In genomic region chr10:91875779-91876178, GRCh38 we compare ENCODE assay signal across 17 cellular contexts. TPM values are rescaled to one million over a fixed set of nuclear protein-coding genes. Genes with fewer than 3 reads are reported as not detected.
DNase-seq lines count a peak whose midpoint lies in the region; ATAC-seq and TF ChIP-seq lines count a peak whose summit lies in the region.
"Had no signal": no experiment of that assay in that cellular context is flagged by ENCODE, and none has a peak within 500 bp of the region (broad histone marks: within the 10 kb centered on the region; RNA-seq: fewer than 3 reads in every experiment).

No MANE protein-coding gene starts in this region.

- no peaks in the 10 kb centered on the region for H3K79me2 ChIP-seq in neural progenitor cell (ENCODE audit: low read depth)

- POLR2A ChIA-PET in CD4-positive, alpha-beta memory T cell (lab: Charles Lee; ENCODE audit: partially characterized antibody), result no interaction called here

- intact Hi-C loops in CD4-positive, alpha-beta memory T cell (cut with micrococcal nuclease), result no loop called here

- no peak overlapping the region for H3K4me3 Mint-ChIP-seq in activated T-helper 17 cell treated with anti-CD3 and anti-CD28 coated beads, Interleukin-2, amount 50 U/mL, for 72 hours
- H3K4me3 Mint-ChIP-seq in neural progenitor cell, result no peak overlapping the region
- no peak overlapping the region for H3K4me3 Mint-ChIP-seq in stimulated activated naive CD8-positive, alpha-beta T cell treated with anti-CD3 and anti-CD28 coated beads, Interleukin-15, amount 100 ng/mL, for 72 hours
- no peak overlapping the region for H3K4me3 Mint-ChIP-seq in CD4-positive, alpha-beta memory T cell
- H3K4me3 Mint-ChIP-seq: CD8-positive, alpha-beta T cell had no signal

- peaks cover 44% of the 10 kb centered on the region for H3F3A ChIP-seq in neural progenitor cell (ENCODE audit: low read depth)

- H3K9me3 Mint-ChIP-seq in activated naive CD4-positive, alpha-beta T cell treated with anti-CD3 and anti-CD28 coated beads, Interleukin-2, amount 50 U/mL, for 72 hours, result no peaks in the 10 kb centered on the region
- H3K9me3 Mint-ChIP-seq in activated T-helper 17 cell treated with anti-CD3 and anti-CD28 coated beads, Interleukin-2, amount 50 U/mL, for 72 hours, result no peaks in the 10 kb centered on the region
- H3K9me3 Mint-ChIP-seq in neural progenitor cell, result no peaks in the 10 kb centered on the region
- H3K9me3 Mint-ChIP-seq in stimulated activated naive CD8-positive, alpha-beta T cell treated with anti-CD3 and anti-CD28 coated beads, Interleukin-15, amount 100 ng/mL, for 72 hours, result no peaks in the 10 kb centered on the region
- H3K9me3 Mint-ChIP-seq in CD4-positive, alpha-beta memory T cell, result peaks cover 0 to under 1% (median 0%) of the 10 kb centered on the region in 8 donors
- H3K9me3 Mint-ChIP-seq: CD8-positive, alpha-beta T cell had no signal

- H3K36me3 ChIP-seq in neural progenitor cell, result no peaks in the 10 kb centered on the region
- H3K36me3 ChIP-seq in CD4-positive, alpha-beta memory T cell (ENCODE audit: insufficient read depth, low read length), result no peaks in the 10 kb centered on the region
- H3K36me3 ChIP-seq: BE2C had no signal

- ATAC-seq in activated naive CD4-positive, alpha-beta T cell treated with anti-CD3 and anti-CD28 coated beads, Interleukin-2, amount 50 U/mL, for 72 hours, result peak; percentile 41 to 65
- ATAC-seq in activated T-helper 17 cell treated with anti-CD3 and anti-CD28 coated beads, Interleukin-2, amount 50 U/mL, for 72 hours (replicated peaks), result peak; percentile 43
- peak; percentile 66 for ATAC-seq in stimulated activated naive CD8-positive, alpha-beta T cell treated with anti-CD3 and anti-CD28 coated beads, Interleukin-15, amount 100 ng/mL, for 72 hours
- no peak for ATAC-seq in GM18861 (IDR thresholded peaks at IDR 0.05; ENCODE audit: unreplicated experiment)
- ATAC-seq: A549; CD8-positive, alpha-beta T cell; HepG2 had no signal

- no peaks in the 10 kb centered on the region for H3K36me3 Mint-ChIP-seq in activated naive CD4-positive, alpha-beta T cell treated with anti-CD3 and anti-CD28 coated beads, Interleukin-2, amount 50 U/mL, for 72 hours
- no peaks in the 10 kb centered on the region for H3K36me3 Mint-ChIP-seq in activated T-helper 17 cell treated with anti-CD3 and anti-CD28 coated beads, Interleukin-2, amount 50 U/mL, for 72 hours (ENCODE audit: low read depth)
- no peaks in the 10 kb centered on the region for H3K36me3 Mint-ChIP-seq in neural progenitor cell
- H3K36me3 Mint-ChIP-seq in CD4-positive, alpha-beta memory T cell, result no peaks in the 10 kb centered on the region
- H3K36me3 Mint-ChIP-seq: CD8-positive, alpha-beta T cell had no signal

- H3K27me3 ChIP-seq in neural progenitor cell, result peaks cover 19% of the 10 kb centered on the region
- no peaks in the 10 kb centered on the region for H3K27me3 ChIP-seq in CD4-positive, alpha-beta memory T cell (ENCODE audit: insufficient read depth, low read length)
- H3K27me3 ChIP-seq: BE2C had no signal

- peaks cover 27% of the 10 kb centered on the region for H3K4me1 ChIP-seq in neural progenitor cell
- H3K4me1 ChIP-seq in CD4-positive, alpha-beta memory T cell (ENCODE audit: insufficient read depth, low read length), result no peaks in the 10 kb centered on the region
- H3K4me1 ChIP-seq: A549 had no signal

- no peak overlapping the region for H3K4me3 ChIP-seq in neural progenitor cell
- H3K4me3 ChIP-seq in CD4-positive, alpha-beta memory T cell (ENCODE audit: low read length in 2 of 2), result no peak overlapping the region
- H3K4me3 ChIP-seq: A549, GM23248 had no signal

- H3K27me3 Mint-ChIP-seq in activated T-helper 17 cell treated with anti-CD3 and anti-CD28 coated beads, Interleukin-2, amount 50 U/mL, for 72 hours, result no peaks in the 10 kb centered on the region
- peaks cover 6% of the 10 kb centered on the region for H3K27me3 Mint-ChIP-seq in neural progenitor cell (ENCODE audit: insufficient read depth, low read depth)
- H3K27me3 Mint-ChIP-seq in stimulated activated naive CD8-positive, alpha-beta T cell treated with anti-CD3 and anti-CD28 coated beads, Interleukin-15, amount 100 ng/mL, for 72 hours, result no peaks in the 10 kb centered on the region
- H3K27me3 Mint-ChIP-seq in CD4-positive, alpha-beta memory T cell, result no peaks in the 10 kb centered on the region

- no peaks in the 10 kb centered on the region for H3K4me1 Mint-ChIP-seq in activated T-helper 17 cell treated with anti-CD3 and anti-CD28 coated beads, Interleukin-2, amount 50 U/mL, for 72 hours
- H3K4me1 Mint-ChIP-seq in neural progenitor cell, result peaks cover 26% of the 10 kb centered on the region
- H3K4me1 Mint-ChIP-seq in stimulated activated naive CD8-positive, alpha-beta T cell treated with anti-CD3 and anti-CD28 coated beads, Interleukin-15, amount 100 ng/mL, for 72 hours, result no peaks in the 10 kb centered on the region
- H3K4me1 Mint-ChIP-seq in CD4-positive, alpha-beta memory T cell, result no peaks in the 10 kb centered on the region

- H3K9me3 ChIP-seq in neural progenitor cell (ENCODE audit: low read depth), result no peaks in the 10 kb centered on the region
- H3K9me3 ChIP-seq in CD4-positive, alpha-beta memory T cell (ENCODE audit: control insufficient read depth in 1 of 2, low read length in 2 of 2), result no peaks in the 10 kb centered on the region
- H3K9me3 ChIP-seq: A549, BE2C had no signal

- H3K4me2 ChIP-seq in neural progenitor cell, result no peak overlapping the region
- H3K4me2 ChIP-seq: A549 had no signal

- no peak for TF ChIP-seq CTCF in neural progenitor cell (IDR thresholded peaks at IDR 0.05)

- CTCF ChIA-PET in CD4-positive, alpha-beta memory T cell (lab: Charles Lee; ENCODE audit: partially characterized antibody), result no interaction called here

- H3K27ac Mint-ChIP-seq in activated naive CD4-positive, alpha-beta T cell treated with anti-CD3 and anti-CD28 coated beads, Interleukin-2, amount 50 U/mL, for 72 hours, result no peak overlapping the region
- H3K27ac Mint-ChIP-seq in activated T-helper 17 cell treated with anti-CD3 and anti-CD28 coated beads, Interleukin-2, amount 50 U/mL, for 72 hours, result no peak overlapping the region
- H3K27ac Mint-ChIP-seq in neural progenitor cell, result peak overlapping the region; percentile 69
- no peak overlapping the region for H3K27ac Mint-ChIP-seq in stimulated activated naive CD8-positive, alpha-beta T cell treated with anti-CD3 and anti-CD28 coated beads, Interleukin-15, amount 100 ng/mL, for 72 hours
- no peak overlapping the region for H3K27ac Mint-ChIP-seq in CD4-positive, alpha-beta memory T cell
- H3K27ac Mint-ChIP-seq: CD8-positive, alpha-beta T cell had no signal

- H2AFZ ChIP-seq in neural progenitor cell (replicated peaks), result no peak overlapping the region
- H2AFZ ChIP-seq: GM23248 had no signal

- no peak overlapping the region for H3K27ac ChIP-seq in neural progenitor cell
- no peak overlapping the region for H3K27ac ChIP-seq in CD4-positive, alpha-beta memory T cell (ENCODE audit: low read depth, low read length)
- H3K27ac ChIP-seq: A549, C4-2B, GM23248 had no signal

- H3K9ac ChIP-seq in neural progenitor cell, result no peak overlapping the region
- H3K9ac ChIP-seq: GM23248 had no signal

- no peak for DNase-seq in activated naive CD4-positive, alpha-beta T cell treated with anti-CD3 and anti-CD28 coated beads, Interleukin-2, amount 50 U/mL, for 72 hours (ENCODE audit: low spot score in 2 of 2)
- DNase-seq in activated naive CD4-positive, alpha-beta T cell (lab: John Stamatoyannopoulos, UW), result no peak
- no peak for DNase-seq in neural progenitor cell (ENCODE audit: low spot score)
- DNase-seq in stimulated activated naive CD8-positive, alpha-beta T cell treated with anti-CD3 and anti-CD28 coated beads, Interleukin-15, amount 100 ng/mL, for 72 hours, result no peak
- DNase-seq in CD4-positive, alpha-beta memory T cell, result no peak
- DNase-seq: BE2C; CD8-positive, alpha-beta T cell; COR-L47; DND-41; GDM1; GM23248; H7 had no signal

- peaks cover 7% of the 10 kb centered on the region for H4K20me1 ChIP-seq in neural progenitor cell (ENCODE audit: low read depth)

RNA-seq across cellular contexts. Expression of gene FGFBP3, which starts 33.5 kb away (rescaled TPM):
- 1 to 10 TPM in 1 of 2 donors, under 1 TPM in 1; 0.25 to 1.5 TPM for total RNA-seq in activated naive CD4-positive, alpha-beta T cell treated with anti-CD3 and anti-CD28 coated beads, Interleukin-2, amount 50 U/mL, for 72 hours
- total RNA-seq in activated T-helper 17 cell treated with anti-CD3 and anti-CD28 coated beads, Interleukin-2, amount 50 U/mL, for 72 hours, result under 1 TPM; 0.37 to 0.65 TPM
- 14.0 and 27.6 TPM in 2 replicates for total RNA-seq in neural progenitor cell (ENCODE audit: low replicate concordance)
- total RNA-seq in CD4-positive, alpha-beta memory T cell, result 1 to 10 TPM; 6.2 to 6.5 TPM
- 1 to 10 TPM; 1.1 to 2.6 TPM for polyA plus RNA-seq in CD4-positive, alpha-beta memory T cell

RNA-seq across cellular contexts. Expression of gene BTAF1, which starts 47.8 kb away (rescaled TPM):
- 10 to 100 TPM; 72.9 to 74.2 TPM for total RNA-seq in activated naive CD4-positive, alpha-beta T cell treated with anti-CD3 and anti-CD28 coated beads, Interleukin-2, amount 50 U/mL, for 72 hours
- 100 to 1,000 TPM in 1 of 2 donors, 10 to 100 TPM in 1; 49.1 to 122 TPM for total RNA-seq in activated T-helper 17 cell treated with anti-CD3 and anti-CD28 coated beads, Interleukin-2, amount 50 U/mL, for 72 hours
- total RNA-seq in neural progenitor cell (ENCODE audit: low replicate concordance), result 87.3 and 127 TPM in 2 replicates
- total RNA-seq in CD4-positive, alpha-beta memory T cell, result 10 to 100 TPM; 69.1 to 76.9 TPM
- polyA plus RNA-seq in CD4-positive, alpha-beta memory T cell, result 10 to 100 TPM in 1 of 2 donors, 1 to 10 TPM in 1; 6.0 to 13.9 TPM
